ENCODE assay signal across 12 cellular contexts in genomic region chr2:184444217-184444616, GRCh38.
DNase-seq lines count a peak whose midpoint lies in the region; ATAC-seq, FAIRE-seq and TF ChIP-seq lines count a peak whose summit lies in the region.
"Had no signal": no experiment of that assay in that cellular context is flagged by ENCODE, and none has a peak within 500 bp of the region (broad histone marks: within the 10 kb centered on the region; RNA-seq: fewer than 3 reads in every experiment).

No MANE protein-coding gene starts in this region.

- 20 to 41% (median 33%) methylated on average over 2 of the region's 2 CpGs for WGBS in small intestine, 3 donors
- WGBS in endodermal cell (ENCODE audit: insufficient coverage in 1 of 2, insufficient read length in 1 of 2), 2 experiments = 83 to 85% methylated on average over 1 to 2 of the region's 2 CpGs

- H3K4me3 ChIP-seq in small intestine (ENCODE audit: low read depth in 1 of 2, low read length in 2 of 2) (no peak overlapping the region), dorsolateral prefrontal cortex (no peak overlapping the region), endodermal cell (ENCODE audit: low read length) (no peak overlapping the region)
- H3K4me3 ChIP-seq: Peyer's patch, testis had no signal

- intact Hi-C loops in dorsolateral prefrontal cortex (cut with DNase I) = no loop called here
- intact Hi-C loops in Right ventricle myocardium inferior (cut with DNase I) = no loop called here

- H3K27ac Mint-ChIP-seq in endodermal cell = no peak overlapping the region
- H3K27ac Mint-ChIP-seq: IgD-negative memory B cell had no signal

- H3K36me3 ChIP-seq in small intestine (ENCODE audit: control insufficient read depth in 2 of 2, insufficient read depth in 2 of 2, low read length in 2 of 2) (no peaks in the 10 kb centered on the region), endodermal cell (ENCODE audit: control insufficient read depth, insufficient read depth, low read length) (no peaks in the 10 kb centered on the region)
- H3K36me3 ChIP-seq: Peyer's patch had no signal

- H3K27me3 ChIP-seq in small intestine (ENCODE audit: control insufficient read depth in 2 of 2, insufficient read depth in 2 of 2, low read length in 2 of 2) (no peaks in the 10 kb centered on the region), dorsolateral prefrontal cortex (no peaks in the 10 kb centered on the region), endodermal cell (ENCODE audit: control insufficient read depth, insufficient read depth, low read length, poor library complexity, severe bottlenecking) (no peaks in the 10 kb centered on the region)
- H3K27me3 ChIP-seq: Peyer's patch, testis had no signal

- no peak for FAIRE-seq in small intestine (lab: Jason Lieb, UNC)
- FAIRE-seq: bronchial epithelial cell had no signal

- TF ChIP-seq CTCF in dorsolateral prefrontal cortex (IDR thresholded peaks at IDR 0.05 in 54 of 56, conservative IDR thresholded peaks at IDR 0.05 in 2 of 56; ENCODE audit: low read depth in 1 of 56, partially characterized antibody in 56 of 56) = no peak
- no peak for TF ChIP-seq CTCF in endodermal cell (conservative IDR thresholded peaks at IDR 0.05)

- H3K4me1 ChIP-seq in small intestine (ENCODE audit: control insufficient read depth in 2 of 2, insufficient read depth in 1 of 2, low read depth in 1 of 2, low read length in 1 of 2) (no peaks in the 10 kb centered on the region), endodermal cell (ENCODE audit: control insufficient read depth, insufficient read depth, low read length) (no peaks in the 10 kb centered on the region)
- H3K4me1 ChIP-seq: Peyer's patch, testis had no signal

- H3K36me3 Mint-ChIP-seq in endodermal cell (ENCODE audit: low read depth) = no peaks in the 10 kb centered on the region
- H3K36me3 Mint-ChIP-seq: IgD-negative memory B cell had no signal

- DNase-seq in small intestine = peak; percentile 6
- no peak for DNase-seq in dorsolateral prefrontal cortex
- DNase-seq in Right ventricle myocardium inferior (ENCODE audit: missing footprints) = no peak
- DNase-seq in endodermal cell = no peak
- DNase-seq: glutamatergic neuron, Peyer's patch, testis had no signal

- H3K4me3 Mint-ChIP-seq in endodermal cell = no peak overlapping the region

- no peaks in the 10 kb centered on the region for H3K27me3 Mint-ChIP-seq in endodermal cell (ENCODE audit: insufficient read depth)
- H3K27me3 Mint-ChIP-seq: IgD-negative memory B cell had no signal

- H3K9me3 ChIP-seq in small intestine (ENCODE audit: control insufficient read depth, low read depth) (no peaks in the 10 kb centered on the region), endodermal cell (ENCODE audit: control insufficient read depth, low read length) (no peaks in the 10 kb centered on the region)
- H3K9me3 ChIP-seq: Peyer's patch, testis had no signal

- H3K9me3 Mint-ChIP-seq in endodermal cell = no peaks in the 10 kb centered on the region

- H3K27ac ChIP-seq in small intestine (ENCODE audit: low read depth in 1 of 2, low read length in 1 of 2) (no peak overlapping the region), dorsolateral prefrontal cortex (no peak overlapping the region), endodermal cell (ENCODE audit: low read depth, low read length) (no peak overlapping the region)
- H3K27ac ChIP-seq: Peyer's patch, testis had no signal

- no peaks in the 10 kb centered on the region for H3K4me1 Mint-ChIP-seq in endodermal cell

- ATAC-seq in GM19035 (IDR thresholded peaks at IDR 0.05; ENCODE audit: unreplicated experiment) (peak; percentile 94), HG02623 (IDR thresholded peaks at IDR 0.05; ENCODE audit: unreplicated experiment) (peak; percentile 98), HG03520 (IDR thresholded peaks at IDR 0.05; ENCODE audit: unreplicated experiment) (peak; percentile 94), Right ventricle myocardium inferior (no peak)

- H3K9ac ChIP-seq in endodermal cell (ENCODE audit: extremely low read depth, low read length, poor library complexity, severe bottlenecking) = no peak overlapping the region
